ENCODE assay signal across 1 cellular context in the genomic region with DNA sequence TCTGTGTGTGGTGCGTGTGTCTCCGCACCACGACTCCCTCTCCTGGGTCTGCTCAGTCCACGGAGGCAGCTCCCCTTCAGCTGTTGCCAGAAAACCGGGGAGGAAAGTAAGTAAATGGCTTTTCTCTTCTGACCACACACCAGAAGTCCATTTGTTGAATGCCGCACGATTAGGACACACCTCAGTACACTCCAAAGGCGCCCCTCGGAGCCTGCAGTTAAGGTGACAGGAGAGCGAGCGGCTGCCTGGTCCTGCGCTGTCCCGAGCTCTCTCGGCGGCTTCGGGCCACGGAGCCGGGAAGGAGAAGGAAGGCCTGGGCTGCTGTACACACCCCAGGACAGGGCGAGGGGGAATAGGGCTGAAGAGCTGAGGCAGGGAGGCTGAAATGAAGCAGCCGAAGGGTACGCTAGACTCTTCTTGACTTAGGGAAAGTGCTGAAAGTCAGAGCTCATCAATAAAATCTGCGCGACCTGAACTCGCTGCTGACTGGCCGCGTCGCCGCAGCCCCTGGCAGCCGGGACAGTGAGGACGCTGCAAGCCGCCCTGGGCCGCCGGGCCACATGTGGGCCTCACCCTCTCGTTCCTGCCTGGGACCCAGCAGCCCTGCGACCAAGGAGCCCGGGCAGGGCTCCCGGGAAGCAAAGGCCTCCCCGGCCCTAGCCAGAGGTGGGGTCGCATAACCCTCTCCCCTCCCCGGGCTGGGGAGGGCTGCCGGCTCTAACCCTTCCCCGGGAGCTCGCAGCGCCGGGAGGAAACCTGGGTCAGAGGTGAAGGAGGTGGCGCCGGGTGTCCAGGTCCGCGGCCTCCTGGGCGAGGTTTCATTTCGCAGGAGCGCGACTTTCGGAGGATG.
A peak's percentile ranks its signal among the peaks of the same experiment; 100 is the strongest.
TF ChIP-seq lines count a peak whose summit lies in the region.

No MANE protein-coding gene starts in this region.

TF ChIP-seq in HepG2, 621 proteins besides CTCF, POLR2A, EP300 and RAD21 (continued from another document):
- peak; percentile 43; the same call in 1 of the 2 replicates for TF ChIP-seq ZFP91 (CRISPR knock-in tag; IDR thresholded peaks at IDR 0.05; ENCODE audit: borderline replicate concordance)
- no peak for TF ChIP-seq ZNF530 (CRISPR knock-in tag; IDR thresholded peaks at IDR 0.05; ENCODE audit: low read depth)
- TF ChIP-seq EHMT2 (IDR thresholded peaks at IDR 0.05; ENCODE audit: borderline replicate concordance, low read depth, low read length), result no peak
- TF ChIP-seq SNAPC2 (CRISPR knock-in tag; IDR thresholded peaks at IDR 0.05), result no peak
- peak; percentile 87 for TF ChIP-seq EZH2 (conservative IDR thresholded peaks at IDR 0.05; ENCODE audit: low read depth, low read length)
- TF ChIP-seq ZNF34 (CRISPR knock-in tag; IDR thresholded peaks at IDR 0.05; ENCODE audit: borderline replicate concordance), result no peak
- TF ChIP-seq ZNF790 (CRISPR knock-in tag; IDR thresholded peaks at IDR 0.05; ENCODE audit: borderline replicate concordance), result no peak
- no peak for TF ChIP-seq ZNF773 (CRISPR knock-in tag; IDR thresholded peaks at IDR 0.05; ENCODE audit: borderline replicate concordance)
- TF ChIP-seq ZNF720 (CRISPR knock-in tag; IDR thresholded peaks at IDR 0.05), result no peak
